8 cellular contexts compared by ENCODE assay signal in the genomic region with DNA sequence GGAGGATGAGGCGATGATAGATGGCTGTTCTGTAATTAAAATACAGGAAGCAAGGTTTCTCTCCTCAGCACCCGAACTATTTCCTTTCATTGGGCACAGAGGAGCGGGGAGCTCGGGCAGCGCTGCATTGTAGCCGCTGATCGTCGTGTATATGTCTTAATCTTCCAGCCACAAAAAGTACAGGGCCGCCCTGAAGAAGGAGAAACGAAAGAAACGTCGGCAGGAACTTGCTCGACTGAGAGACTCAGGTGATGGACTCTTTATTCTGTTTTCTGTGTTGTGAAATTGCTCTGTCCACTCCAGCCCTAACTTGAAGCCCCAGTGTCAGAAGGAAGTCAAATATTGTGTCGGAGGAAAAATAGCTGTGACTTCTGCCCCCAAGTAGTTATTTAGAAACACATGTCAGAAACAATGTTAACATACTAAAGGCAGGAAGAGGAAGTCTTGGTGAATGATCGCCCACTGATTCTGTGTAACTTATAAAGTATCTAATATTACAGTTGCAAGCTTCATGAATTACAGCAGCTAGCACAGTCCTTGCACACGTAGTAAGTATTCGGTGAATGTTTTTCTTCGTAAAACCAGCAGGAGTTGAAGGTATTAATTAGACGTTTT. TPM values are rescaled to one million over a fixed set of nuclear protein-coding genes. Genes with fewer than 3 reads are reported as not detected.
DNase-seq lines count a peak whose midpoint lies in the region; ATAC-seq, FAIRE-seq and TF ChIP-seq lines count a peak whose summit lies in the region.

No MANE protein-coding gene starts in this region.

- H3K4me1 Mint-ChIP-seq in osteocyte (ENCODE audit: unreplicated experiment) = peaks cover 5% of the 10 kb centered on the region

- H3K4me2 ChIP-seq in HCT116 (ENCODE audit: low read length) = peak overlapping the region; percentile 69
- H3K4me2 ChIP-seq in endothelial cell of umbilical vein (ENCODE audit: insufficient read depth, low read length) = peak overlapping the region; percentile 73
- peak overlapping the region; percentile 59 for H3K4me2 ChIP-seq in neural cell (ENCODE audit: low read length)

- POLR2A ChIA-PET in HCT116 (lab: Charles Lee) = no interaction called here
- POLR2A ChIA-PET in endothelial cell of umbilical vein (lab: Charles Lee) = no interaction called here

- no peaks in the 10 kb centered on the region for H3K9me1 ChIP-seq in endothelial cell of umbilical vein (replicated peaks; ENCODE audit: control insufficient read depth, extremely low read depth, insufficient read depth, low read length)

- H3K9me2 ChIP-seq in HCT116 (ENCODE audit: insufficient read depth) = no peaks in the 10 kb centered on the region
- no peaks in the 10 kb centered on the region for H3K9me2 ChIP-seq in neural cell (ENCODE audit: insufficient read depth, low read length)

- H3K27ac ChIP-seq in HCT116 (ENCODE audit: low read depth, low read length) = peak overlapping the region; percentile 75
- H3K27ac ChIP-seq in endothelial cell of umbilical vein (ENCODE audit: insufficient read depth, low read depth, low read length) = no peak overlapping the region
- peak overlapping the region; percentile 91 for H3K27ac ChIP-seq in neural cell (ENCODE audit: low read length)

- H3K27ac Mint-ChIP-seq in osteocyte (ENCODE audit: unreplicated experiment) = no peak overlapping the region

- no peaks in the 10 kb centered on the region for H3F3A ChIP-seq in neural cell (ENCODE audit: insufficient read depth, low read length, poor library complexity, severe bottlenecking)

- peak overlapping the region; percentile 68 for H3K9ac ChIP-seq in HCT116 (ENCODE audit: low read length)
- peak overlapping the region; percentile 53 for H3K9ac ChIP-seq in endothelial cell of umbilical vein (replicated peaks; ENCODE audit: extremely low read depth, insufficient read depth, low read length)
- peak overlapping the region; percentile 84 for H3K9ac ChIP-seq in neural cell (ENCODE audit: low read length)

- BruUV-seq in HCT116 (replicated peaks; lab: Mats Ljungman, UMichigan) (TSS peak; percentile 80), endothelial cell of umbilical vein (replicated peaks; lab: Mats Ljungman, UMichigan) (TSS peak; percentile 51)

- no peak for TF ChIP-seq CTCF in HCT116 (IDR thresholded peaks at IDR 0.05 in 2 of 3, conservative IDR thresholded peaks at IDR 0.05 in 1 of 3; ENCODE audit: borderline replicate concordance in 1 of 3, insufficient read depth in 1 of 3, low read depth in 2 of 3, low read length in 2 of 3)
- no peak for TF ChIP-seq CTCF in endothelial cell of umbilical vein (IDR thresholded peaks at IDR 0.05; ENCODE audit: extremely low read depth in 1 of 2, insufficient read depth in 1 of 2, low read depth in 1 of 2, low read length in 2 of 2)
- no peak for TF ChIP-seq CTCF in neural cell (IDR thresholded peaks at IDR 0.05; ENCODE audit: poor library complexity, severe bottlenecking)
- TF ChIP-seq CTCF in osteocyte (IDR thresholded peaks at IDR 0.05) = no peak

- ATAC-seq in HCT116 = no peak

- DNase-seq in GM12891 (ENCODE audit: insufficient read length, low spot score) (no peak), HCT116 (ENCODE audit: low read depth, low spot score) (no peak), NOMO-1 treated with dmso at 0.1 percent for 144 hours (lab: John Stamatoyannopoulos, UW; ENCODE audit: unreplicated experiment) (peak; percentile 86), endothelial cell of umbilical vein (ENCODE audit: low read depth, low spot score) (peak; percentile 40), urothelium cell line (ENCODE audit: low spot score) (no peak), ACHN (no peak), osteocyte (ENCODE audit: extremely low spot score, unreplicated experiment) (no peak)

- no peaks in the 10 kb centered on the region for H3K9me3 ChIP-seq in HCT116 (ENCODE audit: control insufficient read depth in 1 of 2, insufficient read depth in 1 of 2, low read depth in 1 of 2, low read length in 2 of 2)
- no peaks in the 10 kb centered on the region for H3K9me3 ChIP-seq in endothelial cell of umbilical vein (replicated peaks; ENCODE audit: control insufficient read depth, insufficient read depth, low read length)
- no peaks in the 10 kb centered on the region for H3K9me3 ChIP-seq in neural cell (ENCODE audit: low read length)

- RAD21 ChIA-PET in HCT116 (lab: Charles Lee; ENCODE audit: low non-redundant PET in 1 of 2, low total read pairs in 2 of 2, uncharacterized antibody in 2 of 2, unreplicated experiment in 2 of 2) = no interaction called here

- H3K27me3 ChIP-seq in HCT116 (ENCODE audit: insufficient read depth, low read length) = no peaks in the 10 kb centered on the region
- no peaks in the 10 kb centered on the region for H3K27me3 ChIP-seq in endothelial cell of umbilical vein (ENCODE audit: control insufficient read depth in 2 of 2, insufficient read depth in 2 of 2, low read length in 2 of 2)
- H3K27me3 ChIP-seq in neural cell (ENCODE audit: insufficient read depth, low read depth, low read length) = no peaks in the 10 kb centered on the region

- peak overlapping the region; percentile 68 for H2AFZ ChIP-seq in HCT116 (ENCODE audit: low read depth, low read length, poor library complexity, severe bottlenecking)
- H2AFZ ChIP-seq in endothelial cell of umbilical vein (ENCODE audit: low read depth, low read length) = peak overlapping the region; percentile 98
- H2AFZ ChIP-seq in neural cell (ENCODE audit: low read depth, low read length) = peak overlapping the region; percentile 80

- no peaks in the 10 kb centered on the region for H3K9me3 Mint-ChIP-seq in osteocyte (ENCODE audit: unreplicated experiment)

- no peaks in the 10 kb centered on the region for H3K36me3 ChIP-seq in HCT116 (ENCODE audit: control insufficient read depth in 1 of 2, insufficient read depth in 2 of 2, low read length in 2 of 2)
- H3K36me3 ChIP-seq in endothelial cell of umbilical vein (ENCODE audit: control insufficient read depth in 2 of 2, extremely low read depth in 1 of 2, insufficient read depth in 2 of 2, low read length in 2 of 2) = no peaks in the 10 kb centered on the region
- no peaks in the 10 kb centered on the region for H3K36me3 ChIP-seq in neural cell (ENCODE audit: insufficient read depth, low read length)

- dilution Hi-C loops in endothelial cell of umbilical vein (cut with MboI; ENCODE audit: extremely low pct_ligation_motif_present, low sequenced_read_pairs) = no loop called here

- intact Hi-C loops in HCT116 (cut with micrococcal nuclease) = no loop called here
- intact Hi-C loops in endothelial cell of umbilical vein (cut with micrococcal nuclease) = loop anchor here (10.0 kb wide), 1 partner anchor 106 kb away; no protein-coding TSS in a partner anchor

- no peaks in the 10 kb centered on the region for H3K27me3 Mint-ChIP-seq in osteocyte (ENCODE audit: unreplicated experiment)

- TF ChIP-seq POLR2A in GM12891 (IDR thresholded peaks at IDR 0.05; ENCODE audit: low read depth, low read length) = no peak
- no peak for TF ChIP-seq POLR2A in HCT116 (IDR thresholded peaks at IDR 0.05; ENCODE audit: borderline replicate concordance, extremely low read depth, insufficient read depth, insufficient read length)
- TF ChIP-seq POLR2A in endothelial cell of umbilical vein (IDR thresholded peaks at IDR 0.05; ENCODE audit: low read depth, low read length) = no peak

- no peak for TF ChIP-seq EP300 in neural cell (conservative IDR thresholded peaks at IDR 0.05; ENCODE audit: poor library complexity, severe bottlenecking)

- H4K20me1 ChIP-seq in HCT116 (ENCODE audit: insufficient read depth) (no peaks in the 10 kb centered on the region), endothelial cell of umbilical vein (replicated peaks; ENCODE audit: control insufficient read depth, extremely low read depth, insufficient read depth, low read length) (no peaks in the 10 kb centered on the region), neural cell (ENCODE audit: insufficient read depth) (no peaks in the 10 kb centered on the region)

- no peak overlapping the region for H3K4me3 Mint-ChIP-seq in osteocyte (ENCODE audit: unreplicated experiment)

- H3K4me3 ChIP-seq in HCT116 (replicated peaks in 1 of 2; ENCODE audit: low read depth in 1 of 2, low read length in 2 of 2) = peak overlapping the region; percentile 73 to 74
- H3K4me3 ChIP-seq in endothelial cell of umbilical vein (replicated peaks in 1 of 3; ENCODE audit: insufficient read depth in 1 of 3, low read depth in 1 of 3, low read length in 3 of 3) = peak overlapping the region; percentile 47 to 68 (median 53)
- peak overlapping the region; percentile 77 for H3K4me3 ChIP-seq in neural cell (ENCODE audit: low read length)

- FAIRE-seq in GM12891 (lab: Jason Lieb, UNC) = peak; percentile 47
- no peak for FAIRE-seq in endothelial cell of umbilical vein (lab: Jason Lieb, UNC)
- FAIRE-seq in urothelium cell line (lab: Jason Lieb, UNC) = no peak

- H3K36me3 Mint-ChIP-seq in osteocyte (ENCODE audit: unreplicated experiment) = peaks cover 7% of the 10 kb centered on the region

- TF ChIP-seq RAD21 in HCT116 (IDR thresholded peaks at IDR 0.05; ENCODE audit: low read depth) = no peak
- TF ChIP-seq RAD21 in neural cell (conservative IDR thresholded peaks at IDR 0.05) = no peak

- CTCF ChIA-PET in HCT116 (lab: Charles Lee) = no interaction called here
- CTCF ChIA-PET in endothelial cell of umbilical vein (lab: Charles Lee) = interaction anchor here (0.7 to 1.0 kb wide), 2 partner anchors 9 to 13 kb away, joined by 3 read pairs; no protein-coding TSS in a partner anchor

- H3K4me1 ChIP-seq in HCT116 (ENCODE audit: control insufficient read depth in 1 of 2, insufficient read depth in 2 of 2, low read length in 2 of 2) (peaks cover 4 to 5% of the 10 kb centered on the region in 2 experiments; a peak in 2 of 4 replicates), endothelial cell of umbilical vein (ENCODE audit: control insufficient read depth, extremely low read depth, insufficient read depth, low read length) (peaks cover 5% of the 10 kb centered on the region)

- no peaks in the 10 kb centered on the region for H3K79me2 ChIP-seq in HCT116 (ENCODE audit: insufficient read depth, low read length)
- H3K79me2 ChIP-seq in endothelial cell of umbilical vein (ENCODE audit: control insufficient read depth, insufficient read depth, low read length) = no peaks in the 10 kb centered on the region
- H3K79me2 ChIP-seq in neural cell (replicated peaks; ENCODE audit: insufficient read depth, low read length) = no peaks in the 10 kb centered on the region

- in situ Hi-C loops in ACHN (cut with HindIII; ENCODE audit: low pct_ligation_motif_present, low pct_unique_long_range_greater_than_20kb, low sequenced_read_pairs) = no loop called here

RNA-seq across cellular contexts. Expression of gene ZRSR2, which starts 0.6 kb away (rescaled TPM):
- 13.3 TPM for polyA plus RNA-seq in GM12891 (2012; ENCODE audit: low read depth, missing spikeins)
- total RNA-seq in HCT116 (2021; ENCODE audit: unreplicated experiment) = 4.6 TPM
- polyA plus RNA-seq in HCT116 (2012) = 4.1 and 4.8 TPM in 2 replicates
- total RNA-seq in endothelial cell of umbilical vein = 8.1 and 9.4 TPM in 2 replicates
- 2.4 and 3.3 TPM in 2 replicates for polyA plus RNA-seq in endothelial cell of umbilical vein
- 4.2 and 4.4 TPM in 2 replicates for polyA plus RNA-seq in endothelial cell of umbilical vein (2011; cell fraction: cytosol; rRNA removed)
- 9.7 and 14.8 TPM in 2 replicates for polyA plus RNA-seq in endothelial cell of umbilical vein (2011; cell fraction: nucleus; rRNA removed)
- 9.5 and 11.4 TPM in 2 replicates for polyA plus RNA-seq in endothelial cell of umbilical vein (2012)
- polyA minus RNA-seq in endothelial cell of umbilical vein = 1.9 and 2.3 TPM in 2 replicates
- 2.4 TPM for polyA minus RNA-seq in endothelial cell of umbilical vein (2011; cell fraction: cytosol; rRNA and poly(A)+ RNA removed)
- polyA minus RNA-seq in endothelial cell of umbilical vein (2011; cell fraction: nucleus; rRNA and poly(A)+ RNA removed) = 3.1 and 3.2 TPM in 2 replicates
- polyA plus RNA-seq in neural cell = 10.6 and 11.2 TPM in 2 replicates
- polyA minus RNA-seq in neural cell = 7.1 and 7.9 TPM in 2 replicates
- 14.0 and 16.3 TPM in 2 replicates for total RNA-seq in osteocyte

RNA-seq across cellular contexts. Expression of gene CA5B, which starts 52.8 kb away (rescaled TPM):
- polyA plus RNA-seq in GM12891 (2012; ENCODE audit: low read depth, missing spikeins) = 1.8 TPM
- total RNA-seq in HCT116 (2021; ENCODE audit: unreplicated experiment) = 5.5 TPM
- polyA plus RNA-seq in HCT116 (2012) = 1.3 and 1.8 TPM in 2 replicates
- 5.0 and 5.6 TPM in 2 replicates for total RNA-seq in endothelial cell of umbilical vein
- 1.8 and 2.3 TPM in 2 replicates for polyA plus RNA-seq in endothelial cell of umbilical vein
- polyA plus RNA-seq in endothelial cell of umbilical vein (2011; cell fraction: cytosol; rRNA removed) = 1.5 and 1.7 TPM in 2 replicates
- 4.8 and 6.0 TPM in 2 replicates for polyA plus RNA-seq in endothelial cell of umbilical vein (2011; cell fraction: nucleus; rRNA removed)
- 2.5 and 3.7 TPM in 2 replicates for polyA plus RNA-seq in endothelial cell of umbilical vein (2012)
- polyA minus RNA-seq in endothelial cell of umbilical vein = 7.1 and 11.7 TPM in 2 replicates
- polyA minus RNA-seq in endothelial cell of umbilical vein (2011; cell fraction: cytosol; rRNA and poly(A)+ RNA removed) = 3.5 TPM
- 7.6 and 10.3 TPM in 2 replicates for polyA minus RNA-seq in endothelial cell of umbilical vein (2011; cell fraction: nucleus; rRNA and poly(A)+ RNA removed)
- 2.7 and 10.3 TPM in 2 replicates for polyA plus RNA-seq in neural cell
- 10.0 and 12.7 TPM in 2 replicates for polyA minus RNA-seq in neural cell
- total RNA-seq in osteocyte = 10.7 and 12.1 TPM in 2 replicates

Comparison
In these comparisons a context has a peak if more than half of its experiments do, and no peak if none do; other contexts are left out.
1. DNase-seq: peak in NOMO-1 treated with dmso at 0.1 percent for 144 hours (single experiment) and endothelial cell of umbilical vein (single experiment); none in GM12891 (single experiment), HCT116 (single experiment), urothelium cell line (single experiment), ACHN (single experiment) and osteocyte (single experiment).
2. Peak in every context shown above with its lines, with median percentiles within 50 percentile points of each other: H2AFZ ChIP-seq, H3K4me2 ChIP-seq, H3K4me3 ChIP-seq and H3K9ac ChIP-seq.